In genomic region chr2:46873632-46874068, GRCh38 we compare ENCODE assay signal across 8 cellular contexts. TPM values are rescaled to one million over a fixed set of nuclear protein-coding genes. Genes with fewer than 3 reads are reported as not detected.
DNase-seq lines count a peak whose midpoint lies in the region; ATAC-seq and TF ChIP-seq lines count a peak whose summit lies in the region.

No MANE protein-coding gene starts in this region.

- CTCF ChIA-PET in activated CD8-positive, alpha-beta T cell treated with anti-CD3 and anti-CD28 coated beads for 36 hours (lab: Charles Lee), result interaction anchor here (1.8 to 2.0 kb wide), 2 partner anchors 15 to 16 kb away, joined by 3 to 10 read pairs; no protein-coding TSS in a partner anchor
- CTCF ChIA-PET in activated CD8-positive, alpha-beta T cell treated with anti-CD3 and anti-CD28 coated beads, Interleukin-2, amount 10 ng/mL, durations not matched to agents 7 days and 5 days (lab: Charles Lee), result no interaction called here
- CTCF ChIA-PET in CD8-positive, alpha-beta memory T cell (lab: Charles Lee), result no interaction called here

- DNase-seq in activated CD8-positive, alpha-beta T cell treated with anti-CD3 and anti-CD28 coated beads for 36 hours, result peak; percentile 74
- DNase-seq in activated CD8-positive, alpha-beta T cell treated with anti-CD3 and anti-CD28 coated beads, Interleukin-2, amount 10 ng/mL, durations not matched to agents 7 days and 5 days, result no peak
- peak; percentile 48 for DNase-seq in UCSD-AML1 (lab: John Stamatoyannopoulos, UW; ENCODE audit: unreplicated experiment)
- peak; percentile 97 for DNase-seq in fibroblast of villous mesenchyme (ENCODE audit: low read depth)
- peak; percentile 76 for DNase-seq in pulmonary artery endothelial cell (ENCODE audit: low read depth, low spot score)
- DNase-seq in CD8-positive, alpha-beta memory T cell, result no peak

- peaks cover 7% of the 10 kb centered on the region for H3K4me1 Mint-ChIP-seq in activated CD8-positive, alpha-beta T cell treated with anti-CD3 and anti-CD28 coated beads for 36 hours (ENCODE audit: low read depth)
- H3K4me1 Mint-ChIP-seq in activated CD8-positive, alpha-beta T cell treated with anti-CD3 and anti-CD28 coated beads, Interleukin-2, amount 10 ng/mL, durations not matched to agents 7 days and 5 days (ENCODE audit: low read depth), result no peaks in the 10 kb centered on the region
- H3K4me1 Mint-ChIP-seq in CD8-positive, alpha-beta memory T cell, result no peaks in the 10 kb centered on the region

- peak; percentile 76 for ATAC-seq in activated CD8-positive, alpha-beta T cell treated with anti-CD3 and anti-CD28 coated beads for 36 hours
- no peak for ATAC-seq in activated CD8-positive, alpha-beta T cell treated with anti-CD3 and anti-CD28 coated beads, Interleukin-2, amount 10 ng/mL, durations not matched to agents 7 days and 5 days
- ATAC-seq in GM18520 (IDR thresholded peaks at IDR 0.05; ENCODE audit: unreplicated experiment) (no peak), GM19397 (IDR thresholded peaks at IDR 0.05; ENCODE audit: unreplicated experiment) (no peak)

- H3K27ac Mint-ChIP-seq in activated CD8-positive, alpha-beta T cell treated with anti-CD3 and anti-CD28 coated beads for 36 hours, result no peak overlapping the region
- H3K27ac Mint-ChIP-seq in activated CD8-positive, alpha-beta T cell treated with anti-CD3 and anti-CD28 coated beads, Interleukin-2, amount 10 ng/mL, durations not matched to agents 7 days and 5 days, result no peak overlapping the region
- H3K27ac Mint-ChIP-seq in CD8-positive, alpha-beta memory T cell, result no peak overlapping the region

- intact Hi-C loops in activated CD8-positive, alpha-beta T cell treated with anti-CD3 and anti-CD28 coated beads for 36 hours (cut with micrococcal nuclease), result no loop called here

- peaks cover 5% of the 10 kb centered on the region for H3K27me3 Mint-ChIP-seq in activated CD8-positive, alpha-beta T cell treated with anti-CD3 and anti-CD28 coated beads for 36 hours
- H3K27me3 Mint-ChIP-seq in activated CD8-positive, alpha-beta T cell treated with anti-CD3 and anti-CD28 coated beads, Interleukin-2, amount 10 ng/mL, durations not matched to agents 7 days and 5 days (ENCODE audit: low read depth), result peaks cover 5% of the 10 kb centered on the region
- peaks cover 6 to 25% of the 10 kb centered on the region in 2 donors for H3K27me3 Mint-ChIP-seq in CD8-positive, alpha-beta memory T cell

- H3K27me3 ChIP-seq in CD8-positive, alpha-beta memory T cell (ENCODE audit: insufficient read depth, low read length, poor library complexity, severe bottlenecking), result no peaks in the 10 kb centered on the region

- no peak overlapping the region for H3K4me3 ChIP-seq in fibroblast of villous mesenchyme (ENCODE audit: low read depth, low read length)
- no peak overlapping the region for H3K4me3 ChIP-seq in CD8-positive, alpha-beta memory T cell (ENCODE audit: low read length)

- no peaks in the 10 kb centered on the region for H3K4me1 ChIP-seq in CD8-positive, alpha-beta memory T cell (ENCODE audit: insufficient read depth, low read length)

- POLR2A ChIA-PET in activated CD8-positive, alpha-beta T cell treated with anti-CD3 and anti-CD28 coated beads for 36 hours (lab: Charles Lee), result no interaction called here
- POLR2A ChIA-PET in activated CD8-positive, alpha-beta T cell treated with anti-CD3 and anti-CD28 coated beads, Interleukin-2, amount 10 ng/mL, durations not matched to agents 7 days and 5 days (lab: Charles Lee), result interaction anchor here (0.6 kb wide), 1 partner anchor 717 kb away, joined by 3 read pairs; no protein-coding TSS in a partner anchor
- POLR2A ChIA-PET in CD8-positive, alpha-beta memory T cell (lab: Charles Lee), result no interaction called here

- H3K9me3 ChIP-seq in CD8-positive, alpha-beta memory T cell (ENCODE audit: low read length), result no peaks in the 10 kb centered on the region

- H3K27ac ChIP-seq in CD8-positive, alpha-beta memory T cell (ENCODE audit: low read depth, low read length), result no peak overlapping the region

- no peak for TF ChIP-seq CTCF in activated CD8-positive, alpha-beta T cell treated with anti-CD3 and anti-CD28 coated beads for 36 hours (IDR thresholded peaks at IDR 0.05)
- TF ChIP-seq CTCF in fibroblast of villous mesenchyme (IDR thresholded peaks at IDR 0.05; ENCODE audit: insufficient read depth, low read depth, low read length), result no peak

- H3K36me3 Mint-ChIP-seq in activated CD8-positive, alpha-beta T cell treated with anti-CD3 and anti-CD28 coated beads for 36 hours (ENCODE audit: low read depth), result no peaks in the 10 kb centered on the region
- H3K36me3 Mint-ChIP-seq in activated CD8-positive, alpha-beta T cell treated with anti-CD3 and anti-CD28 coated beads, Interleukin-2, amount 10 ng/mL, durations not matched to agents 7 days and 5 days (ENCODE audit: low read depth), result no peaks in the 10 kb centered on the region
- H3K36me3 Mint-ChIP-seq in CD8-positive, alpha-beta memory T cell, result no peaks in the 10 kb centered on the region

- H3K36me3 ChIP-seq in CD8-positive, alpha-beta memory T cell (ENCODE audit: insufficient read depth, low read length), result no peaks in the 10 kb centered on the region

- no peaks in the 10 kb centered on the region for H3K9me3 Mint-ChIP-seq in activated CD8-positive, alpha-beta T cell treated with anti-CD3 and anti-CD28 coated beads for 36 hours
- H3K9me3 Mint-ChIP-seq in activated CD8-positive, alpha-beta T cell treated with anti-CD3 and anti-CD28 coated beads, Interleukin-2, amount 10 ng/mL, durations not matched to agents 7 days and 5 days (ENCODE audit: insufficient read depth), result no peaks in the 10 kb centered on the region
- H3K9me3 Mint-ChIP-seq in CD8-positive, alpha-beta memory T cell, result no peaks in the 10 kb centered on the region

- H3K4me3 Mint-ChIP-seq in activated CD8-positive, alpha-beta T cell treated with anti-CD3 and anti-CD28 coated beads for 36 hours, result no peak overlapping the region
- no peak overlapping the region for H3K4me3 Mint-ChIP-seq in activated CD8-positive, alpha-beta T cell treated with anti-CD3 and anti-CD28 coated beads, Interleukin-2, amount 10 ng/mL, durations not matched to agents 7 days and 5 days
- H3K4me3 Mint-ChIP-seq in CD8-positive, alpha-beta memory T cell, result no peak overlapping the region

RNA-seq across cellular contexts. Expression of gene MCFD2, which starts 42.0 kb away (rescaled TPM):
- 10 to 100 TPM; 27.7 to 31.8 TPM for total RNA-seq in activated CD8-positive, alpha-beta T cell treated with anti-CD3 and anti-CD28 coated beads for 36 hours
- total RNA-seq in activated CD8-positive, alpha-beta T cell treated with anti-CD3 and anti-CD28 coated beads, Interleukin-2, amount 10 ng/mL, durations not matched to agents 7 days and 5 days, result 10 to 100 TPM; 41.7 to 44.3 TPM
- total RNA-seq in fibroblast of villous mesenchyme (107 and 196 TPM in 2 replicates), pulmonary artery endothelial cell (228 and 231 TPM in 2 replicates)
- total RNA-seq in CD8-positive, alpha-beta memory T cell, result 10 to 100 TPM; 37.2 to 40.0 TPM
- 22.7 TPM for polyA plus RNA-seq in CD8-positive, alpha-beta memory T cell

Comparison
In these comparisons a context has a peak if more than half of its experiments do, and no peak if none do; other contexts are left out.
1. DNase-seq: peak in activated CD8-positive, alpha-beta T cell treated with anti-CD3 and anti-CD28 coated beads for 36 hours (single experiment), UCSD-AML1 (single experiment), fibroblast of villous mesenchyme (single experiment) and pulmonary artery endothelial cell (single experiment); none in activated CD8-positive, alpha-beta T cell treated with anti-CD3 and anti-CD28 coated beads, Interleukin-2, amount 10 ng/mL, durations not matched to agents 7 days and 5 days (single experiment) and CD8-positive, alpha-beta memory T cell (0 of 5).